ENCODE assay signal across 1 cellular context in the genomic region with DNA sequence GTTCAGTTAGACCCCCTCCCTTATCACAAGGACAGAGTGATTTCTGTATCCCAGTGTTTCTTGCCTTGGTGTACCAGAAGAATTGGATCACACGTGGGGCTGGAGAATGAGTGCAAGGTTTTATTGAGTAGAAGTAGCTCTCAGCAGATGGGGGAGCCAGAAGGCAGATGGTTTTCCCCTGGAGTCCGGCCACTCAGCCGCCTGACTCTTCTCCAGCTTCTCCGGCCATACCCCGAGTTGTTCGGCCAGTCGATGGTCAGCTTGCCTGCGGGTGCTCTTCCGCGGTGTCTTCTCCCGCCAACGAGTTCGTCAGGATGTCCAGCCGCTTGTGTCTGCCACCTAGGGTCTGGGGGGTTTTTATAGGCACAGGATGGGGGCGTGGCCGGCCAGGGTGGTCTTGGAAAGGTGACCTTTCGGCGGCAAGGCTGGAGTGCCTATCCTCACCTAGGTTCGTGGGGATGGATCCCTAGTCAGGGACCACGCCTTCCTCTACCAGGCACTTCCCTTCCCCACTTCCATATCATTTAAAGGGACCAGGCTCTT.
TF ChIP-seq lines count a peak whose summit lies in the region.

No MANE protein-coding gene starts in this region.

TF ChIP-seq in WTC11, 78 proteins besides CTCF, POLR2A, EP300 and RAD21:
- TF ChIP-seq, protein P1, sequence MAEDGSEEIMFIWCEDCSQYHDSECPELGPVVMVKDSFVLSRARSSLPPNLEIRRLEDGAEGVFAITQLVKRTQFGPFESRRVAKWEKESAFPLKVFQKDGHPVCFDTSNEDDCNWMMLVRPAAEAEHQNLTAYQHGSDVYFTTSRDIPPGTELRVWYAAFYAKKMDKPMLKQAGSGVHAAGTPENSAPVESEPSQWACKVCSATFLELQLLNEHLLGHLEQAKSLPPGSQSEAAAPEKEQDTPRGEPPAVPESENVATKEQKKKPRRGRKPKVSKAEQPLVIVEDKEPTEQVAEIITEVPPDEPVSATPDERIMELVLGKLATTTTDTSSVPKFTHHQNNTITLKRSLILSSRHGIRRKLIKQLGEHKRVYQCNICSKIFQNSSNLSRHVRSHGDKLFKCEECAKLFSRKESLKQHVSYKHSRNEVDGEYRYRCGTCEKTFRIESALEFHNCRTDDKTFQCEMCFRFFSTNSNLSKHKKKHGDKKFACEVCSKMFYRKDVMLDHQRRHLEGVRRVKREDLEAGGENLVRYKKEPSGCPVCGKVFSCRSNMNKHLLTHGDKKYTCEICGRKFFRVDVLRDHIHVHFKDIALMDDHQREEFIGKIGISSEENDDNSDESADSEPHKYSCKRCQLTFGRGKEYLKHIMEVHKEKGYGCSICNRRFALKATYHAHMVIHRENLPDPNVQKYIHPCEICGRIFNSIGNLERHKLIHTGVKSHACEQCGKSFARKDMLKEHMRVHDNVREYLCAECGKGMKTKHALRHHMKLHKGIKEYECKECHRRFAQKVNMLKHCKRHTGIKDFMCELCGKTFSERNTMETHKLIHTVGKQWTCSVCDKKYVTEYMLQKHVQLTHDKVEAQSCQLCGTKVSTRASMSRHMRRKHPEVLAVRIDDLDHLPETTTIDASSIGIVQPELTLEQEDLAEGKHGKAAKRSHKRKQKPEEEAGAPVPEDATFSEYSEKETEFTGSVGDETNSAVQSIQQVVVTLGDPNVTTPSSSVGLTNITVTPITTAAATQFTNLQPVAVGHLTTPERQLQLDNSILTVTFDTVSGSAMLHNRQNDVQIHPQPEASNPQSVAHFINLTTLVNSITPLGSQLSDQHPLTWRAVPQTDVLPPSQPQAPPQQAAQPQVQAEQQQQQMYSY (CRISPR knock-in tag; IDR thresholded peaks at IDR 0.05): no peak
- TF ChIP-seq ETV6 (CRISPR knock-in tag; IDR thresholded peaks at IDR 0.05) (no peak), TP53 (CRISPR knock-in tag; IDR thresholded peaks at IDR 0.05) (no peak), HMGA2 (CRISPR knock-in tag; IDR thresholded peaks at IDR 0.05) (no peak), ZNF423 (CRISPR knock-in tag; IDR thresholded peaks at IDR 0.05) (no peak), ESRRA (CRISPR knock-in tag; IDR thresholded peaks at IDR 0.05; ENCODE audit: borderline replicate concordance) (no peak), RORB (CRISPR knock-in tag; IDR thresholded peaks at IDR 0.05) (no peak), ZNF416 (CRISPR knock-in tag; IDR thresholded peaks at IDR 0.05) (no peak)
- TF ChIP-seq, protein P2, sequence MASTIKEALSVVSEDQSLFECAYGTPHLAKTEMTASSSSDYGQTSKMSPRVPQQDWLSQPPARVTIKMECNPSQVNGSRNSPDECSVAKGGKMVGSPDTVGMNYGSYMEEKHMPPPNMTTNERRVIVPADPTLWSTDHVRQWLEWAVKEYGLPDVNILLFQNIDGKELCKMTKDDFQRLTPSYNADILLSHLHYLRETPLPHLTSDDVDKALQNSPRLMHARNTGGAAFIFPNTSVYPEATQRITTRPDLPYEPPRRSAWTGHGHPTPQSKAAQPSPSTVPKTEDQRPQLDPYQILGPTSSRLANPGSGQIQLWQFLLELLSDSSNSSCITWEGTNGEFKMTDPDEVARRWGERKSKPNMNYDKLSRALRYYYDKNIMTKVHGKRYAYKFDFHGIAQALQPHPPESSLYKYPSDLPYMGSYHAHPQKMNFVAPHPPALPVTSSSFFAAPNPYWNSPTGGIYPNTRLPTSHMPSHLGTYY (CRISPR knock-in tag; IDR thresholded peaks at IDR 0.05): no peak
- TF ChIP-seq, protein P3, sequence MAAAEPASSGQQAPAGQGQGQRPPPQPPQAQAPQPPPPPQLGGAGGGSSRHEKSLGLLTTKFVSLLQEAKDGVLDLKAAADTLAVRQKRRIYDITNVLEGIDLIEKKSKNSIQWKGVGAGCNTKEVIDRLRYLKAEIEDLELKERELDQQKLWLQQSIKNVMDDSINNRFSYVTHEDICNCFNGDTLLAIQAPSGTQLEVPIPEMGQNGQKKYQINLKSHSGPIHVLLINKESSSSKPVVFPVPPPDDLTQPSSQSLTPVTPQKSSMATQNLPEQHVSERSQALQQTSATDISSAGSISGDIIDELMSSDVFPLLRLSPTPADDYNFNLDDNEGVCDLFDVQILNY (CRISPR knock-in tag; IDR thresholded peaks at IDR 0.05): no peak
TF ChIP-seq in WTC11: peak in this region for 0.
